In genomic region chr14:37678916-37679315, GRCh38 we compare ENCODE assay signal across 1 cellular context.
TF ChIP-seq lines count a peak whose summit lies in the region.

No MANE protein-coding gene starts in this region.

TF ChIP-seq in H1, 55 proteins besides CTCF, POLR2A, EP300 and RAD21 (continued from another document):
- TF ChIP-seq, protein P1, sequence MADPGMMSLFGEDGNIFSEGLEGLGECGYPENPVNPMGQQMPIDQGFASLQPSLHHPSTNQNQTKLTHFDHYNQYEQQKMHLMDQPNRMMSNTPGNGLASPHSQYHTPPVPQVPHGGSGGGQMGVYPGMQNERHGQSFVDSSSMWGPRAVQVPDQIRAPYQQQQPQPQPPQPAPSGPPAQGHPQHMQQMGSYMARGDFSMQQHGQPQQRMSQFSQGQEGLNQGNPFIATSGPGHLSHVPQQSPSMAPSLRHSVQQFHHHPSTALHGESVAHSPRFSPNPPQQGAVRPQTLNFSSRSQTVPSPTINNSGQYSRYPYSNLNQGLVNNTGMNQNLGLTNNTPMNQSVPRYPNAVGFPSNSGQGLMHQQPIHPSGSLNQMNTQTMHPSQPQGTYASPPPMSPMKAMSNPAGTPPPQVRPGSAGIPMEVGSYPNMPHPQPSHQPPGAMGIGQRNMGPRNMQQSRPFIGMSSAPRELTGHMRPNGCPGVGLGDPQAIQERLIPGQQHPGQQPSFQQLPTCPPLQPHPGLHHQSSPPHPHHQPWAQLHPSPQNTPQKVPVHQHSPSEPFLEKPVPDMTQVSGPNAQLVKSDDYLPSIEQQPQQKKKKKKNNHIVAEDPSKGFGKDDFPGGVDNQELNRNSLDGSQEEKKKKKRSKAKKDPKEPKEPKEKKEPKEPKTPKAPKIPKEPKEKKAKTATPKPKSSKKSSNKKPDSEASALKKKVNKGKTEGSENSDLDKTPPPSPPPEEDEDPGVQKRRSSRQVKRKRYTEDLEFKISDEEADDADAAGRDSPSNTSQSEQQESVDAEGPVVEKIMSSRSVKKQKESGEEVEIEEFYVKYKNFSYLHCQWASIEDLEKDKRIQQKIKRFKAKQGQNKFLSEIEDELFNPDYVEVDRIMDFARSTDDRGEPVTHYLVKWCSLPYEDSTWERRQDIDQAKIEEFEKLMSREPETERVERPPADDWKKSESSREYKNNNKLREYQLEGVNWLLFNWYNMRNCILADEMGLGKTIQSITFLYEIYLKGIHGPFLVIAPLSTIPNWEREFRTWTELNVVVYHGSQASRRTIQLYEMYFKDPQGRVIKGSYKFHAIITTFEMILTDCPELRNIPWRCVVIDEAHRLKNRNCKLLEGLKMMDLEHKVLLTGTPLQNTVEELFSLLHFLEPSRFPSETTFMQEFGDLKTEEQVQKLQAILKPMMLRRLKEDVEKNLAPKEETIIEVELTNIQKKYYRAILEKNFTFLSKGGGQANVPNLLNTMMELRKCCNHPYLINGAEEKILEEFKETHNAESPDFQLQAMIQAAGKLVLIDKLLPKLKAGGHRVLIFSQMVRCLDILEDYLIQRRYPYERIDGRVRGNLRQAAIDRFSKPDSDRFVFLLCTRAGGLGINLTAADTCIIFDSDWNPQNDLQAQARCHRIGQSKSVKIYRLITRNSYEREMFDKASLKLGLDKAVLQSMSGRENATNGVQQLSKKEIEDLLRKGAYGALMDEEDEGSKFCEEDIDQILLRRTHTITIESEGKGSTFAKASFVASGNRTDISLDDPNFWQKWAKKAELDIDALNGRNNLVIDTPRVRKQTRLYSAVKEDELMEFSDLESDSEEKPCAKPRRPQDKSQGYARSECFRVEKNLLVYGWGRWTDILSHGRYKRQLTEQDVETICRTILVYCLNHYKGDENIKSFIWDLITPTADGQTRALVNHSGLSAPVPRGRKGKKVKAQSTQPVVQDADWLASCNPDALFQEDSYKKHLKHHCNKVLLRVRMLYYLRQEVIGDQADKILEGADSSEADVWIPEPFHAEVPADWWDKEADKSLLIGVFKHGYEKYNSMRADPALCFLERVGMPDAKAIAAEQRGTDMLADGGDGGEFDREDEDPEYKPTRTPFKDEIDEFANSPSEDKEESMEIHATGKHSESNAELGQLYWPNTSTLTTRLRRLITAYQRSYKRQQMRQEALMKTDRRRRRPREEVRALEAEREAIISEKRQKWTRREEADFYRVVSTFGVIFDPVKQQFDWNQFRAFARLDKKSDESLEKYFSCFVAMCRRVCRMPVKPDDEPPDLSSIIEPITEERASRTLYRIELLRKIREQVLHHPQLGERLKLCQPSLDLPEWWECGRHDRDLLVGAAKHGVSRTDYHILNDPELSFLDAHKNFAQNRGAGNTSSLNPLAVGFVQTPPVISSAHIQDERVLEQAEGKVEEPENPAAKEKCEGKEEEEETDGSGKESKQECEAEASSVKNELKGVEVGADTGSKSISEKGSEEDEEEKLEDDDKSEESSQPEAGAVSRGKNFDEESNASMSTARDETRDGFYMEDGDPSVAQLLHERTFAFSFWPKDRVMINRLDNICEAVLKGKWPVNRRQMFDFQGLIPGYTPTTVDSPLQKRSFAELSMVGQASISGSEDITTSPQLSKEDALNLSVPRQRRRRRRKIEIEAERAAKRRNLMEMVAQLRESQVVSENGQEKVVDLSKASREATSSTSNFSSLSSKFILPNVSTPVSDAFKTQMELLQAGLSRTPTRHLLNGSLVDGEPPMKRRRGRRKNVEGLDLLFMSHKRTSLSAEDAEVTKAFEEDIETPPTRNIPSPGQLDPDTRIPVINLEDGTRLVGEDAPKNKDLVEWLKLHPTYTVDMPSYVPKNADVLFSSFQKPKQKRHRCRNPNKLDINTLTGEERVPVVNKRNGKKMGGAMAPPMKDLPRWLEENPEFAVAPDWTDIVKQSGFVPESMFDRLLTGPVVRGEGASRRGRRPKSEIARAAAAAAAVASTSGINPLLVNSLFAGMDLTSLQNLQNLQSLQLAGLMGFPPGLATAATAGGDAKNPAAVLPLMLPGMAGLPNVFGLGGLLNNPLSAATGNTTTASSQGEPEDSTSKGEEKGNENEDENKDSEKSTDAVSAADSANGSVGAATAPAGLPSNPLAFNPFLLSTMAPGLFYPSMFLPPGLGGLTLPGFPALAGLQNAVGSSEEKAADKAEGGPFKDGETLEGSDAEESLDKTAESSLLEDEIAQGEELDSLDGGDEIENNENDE (IDR thresholded peaks at IDR 0.05; ENCODE audit: insufficient replicate concordance, low read length), result no peak
- no peak for TF ChIP-seq PHF8 (conservative IDR thresholded peaks at IDR 0.05; ENCODE audit: low read depth, low read length)
- no peak for TF ChIP-seq KDM5A (IDR thresholded peaks at IDR 0.05; ENCODE audit: low read length)
- TF ChIP-seq TAF7 (optimal IDR thresholded peaks at IDR 0.05; ENCODE audit: borderline replicate concordance, low read depth, low read length), result no peak
- TF ChIP-seq JUND (IDR thresholded peaks at IDR 0.05; ENCODE audit: low read length), result no peak
- TF ChIP-seq CEBPB (IDR thresholded peaks at IDR 0.05; ENCODE audit: low read depth, low read length), result no peak
- TF ChIP-seq NANOG (IDR thresholded peaks at IDR 0.05; ENCODE audit: insufficient read depth, low read depth, low read length, poor library complexity, severe bottlenecking), result no peak
